In genomic region chr10:35459449-35459847, GRCh38 we compare ENCODE assay signal across 23 cellular contexts.
DNase-seq lines count a peak whose midpoint lies in the region; ATAC-seq and TF ChIP-seq lines count a peak whose summit lies in the region.
"Had no signal": no experiment of that assay in that cellular context is flagged by ENCODE, and none has a peak within 500 bp of the region (broad histone marks: within the 10 kb centered on the region; RNA-seq: fewer than 3 reads in every experiment).

No MANE protein-coding gene starts in this region.

- no peaks in the 10 kb centered on the region for H3K27me3 Mint-ChIP-seq in activated CD4-positive, alpha-beta T cell treated with anti-CD3 and anti-CD28 coated beads, Interleukin-2, amount 10 ng/mL, durations not matched to agents 24 days and 14 days
- no peaks in the 10 kb centered on the region for H3K27me3 Mint-ChIP-seq in activated naive CD8-positive, alpha-beta T cell treated with anti-CD3 and anti-CD28 coated beads, Interleukin-2, amount 50 U/mL, for 24 hours
- H3K27me3 Mint-ChIP-seq in naive thymus-derived CD8-positive, alpha-beta T cell: no peaks in the 10 kb centered on the region
- H3K27me3 Mint-ChIP-seq: stimulated activated naive CD8-positive, alpha-beta T cell treated with anti-CD3 and anti-CD28 coated beads, Interleukin-15, Interleukin-2, amounts not matched to agents 100 ng/mL and 50 ng/mL, for 24 hours had no signal

- H3K36me3 Mint-ChIP-seq in activated CD4-positive, alpha-beta T cell treated with anti-CD3 and anti-CD28 coated beads, Interleukin-2, amount 10 ng/mL, durations not matched to agents 24 days and 14 days (ENCODE audit: low read depth): peaks cover 4% of the 10 kb centered on the region
- no peaks in the 10 kb centered on the region for H3K36me3 Mint-ChIP-seq in activated naive CD8-positive, alpha-beta T cell treated with anti-CD3 and anti-CD28 coated beads, Interleukin-2, amount 50 U/mL, for 24 hours (ENCODE audit: low read depth)
- peaks cover 0 to 5% (median 2%) of the 10 kb centered on the region in 3 donors for H3K36me3 Mint-ChIP-seq in naive thymus-derived CD8-positive, alpha-beta T cell

- H3K9ac ChIP-seq in DND-41 (ENCODE audit: low read depth, low read length): no peak overlapping the region

- POLR2A ChIA-PET in naive thymus-derived CD8-positive, alpha-beta T cell (lab: Charles Lee): interaction anchor here (0.6 to 1.8 kb wide), 3 partner anchors 9 to 38 kb away, joined by 4 to 7 read pairs (median 4); no protein-coding TSS in a partner anchor

- H3K36me3 ChIP-seq in DND-41 (ENCODE audit: insufficient read depth, low read length) (no peaks in the 10 kb centered on the region), body of pancreas (replicated peaks in 1 of 2; ENCODE audit: insufficient read depth in 1 of 2, low read depth in 2 of 2) (no peaks in the 10 kb centered on the region)
- H3K36me3 ChIP-seq: esophagus squamous epithelium, gastrocnemius medialis, lower lobe of right lung, right atrium auricular region, spleen had no signal

- H3K27me3 ChIP-seq in DND-41 (ENCODE audit: insufficient read depth, low read length, poor library complexity) (no peaks in the 10 kb centered on the region), body of pancreas (no peaks in the 10 kb centered on the region)
- H3K27me3 ChIP-seq: esophagus squamous epithelium, gastrocnemius medialis, right atrium auricular region, spleen had no signal

- H3K4me1 ChIP-seq in DND-41 (ENCODE audit: insufficient read depth, low read length): peaks cover 5% of the 10 kb centered on the region; the same call in 1 of the 2 replicates
- H3K4me1 ChIP-seq in body of pancreas: peaks cover 40% of the 10 kb centered on the region

- H3K9me3 Mint-ChIP-seq in activated CD4-positive, alpha-beta T cell treated with anti-CD3 and anti-CD28 coated beads, Interleukin-2, amount 10 ng/mL, durations not matched to agents 24 days and 14 days: no peaks in the 10 kb centered on the region
- no peaks in the 10 kb centered on the region for H3K9me3 Mint-ChIP-seq in activated naive CD8-positive, alpha-beta T cell treated with anti-CD3 and anti-CD28 coated beads, Interleukin-2, amount 50 U/mL, for 24 hours
- H3K9me3 Mint-ChIP-seq in naive thymus-derived CD8-positive, alpha-beta T cell: no peaks in the 10 kb centered on the region
- H3K9me3 Mint-ChIP-seq: stimulated activated naive CD8-positive, alpha-beta T cell treated with anti-CD3 and anti-CD28 coated beads, Interleukin-15, Interleukin-2, amounts not matched to agents 100 ng/mL and 50 ng/mL, for 24 hours had no signal

- no peak overlapping the region for H3K4me2 ChIP-seq in DND-41 (ENCODE audit: insufficient read depth, low read length)

- DNase-seq in activated CD4-positive, alpha-beta T cell treated with anti-CD3 and anti-CD28 coated beads, Interleukin-2, amount 10 ng/mL, durations not matched to agents 24 days and 14 days: no peak
- DNase-seq in activated CD4-positive, alpha-beta T cell treated with anti-CD3 and anti-CD28 coated beads for 4 hours: no peak
- DNase-seq in DND-41: no peak
- DNase-seq in activated naive CD8-positive, alpha-beta T cell treated with anti-CD3 and anti-CD28 coated beads, Interleukin-2, amount 50 U/mL, for 24 hours: no peak
- peak in 2 of 10 donors; percentile 28 to 52 for DNase-seq in naive thymus-derived CD8-positive, alpha-beta T cell
- DNase-seq in cerebellum (ENCODE audit: low spot score): no peak
- no peak for DNase-seq in body of pancreas
- DNase-seq in cerebellar cortex (ENCODE audit: low spot score): no peak
- DNase-seq: aorta; Calu3; cerebellar nuclear complex; esophagus squamous epithelium; gastrocnemius medialis; islet precursor cell; lower lobe of right lung; NCI-H2081 treated with DMSO at 0.1 percent for 48 hours; NCI-H446; spleen; stimulated activated CD4-positive, alpha-beta T cell treated with anti-CD3 and anti-CD28 coated beads, Interleukin-4, amount 100 ng/mL, for 1 hour; trophoblast cell had no signal

- no peak for TF ChIP-seq POLR2A in body of pancreas (IDR thresholded peaks at IDR 0.05)

- peaks cover 62% of the 10 kb centered on the region for H3K4me1 Mint-ChIP-seq in activated CD4-positive, alpha-beta T cell treated with anti-CD3 and anti-CD28 coated beads, Interleukin-2, amount 10 ng/mL, durations not matched to agents 24 days and 14 days
- peaks cover 80% of the 10 kb centered on the region for H3K4me1 Mint-ChIP-seq in activated naive CD8-positive, alpha-beta T cell treated with anti-CD3 and anti-CD28 coated beads, Interleukin-2, amount 50 U/mL, for 24 hours
- H3K4me1 Mint-ChIP-seq in naive thymus-derived CD8-positive, alpha-beta T cell: peaks cover 20 to 64% (median 40%) of the 10 kb centered on the region in 4 donors

- peaks cover 96% of the 10 kb centered on the region for H3K79me2 ChIP-seq in DND-41 (ENCODE audit: insufficient read depth, low read length)

- ATAC-seq in DND-41 (ENCODE audit: insufficient read depth, low read depth): peak; percentile 81
- ATAC-seq in activated naive CD8-positive, alpha-beta T cell treated with anti-CD3 and anti-CD28 coated beads, Interleukin-2, amount 50 U/mL, for 24 hours: peak; percentile 33
- ATAC-seq in naive thymus-derived CD8-positive, alpha-beta T cell: peak; percentile 53 to 60
- ATAC-seq in body of pancreas: no peak
- ATAC-seq: gastrocnemius medialis, lower lobe of right lung, Panc1 had no signal

- H3K27ac Mint-ChIP-seq in activated CD4-positive, alpha-beta T cell treated with anti-CD3 and anti-CD28 coated beads, Interleukin-2, amount 10 ng/mL, durations not matched to agents 24 days and 14 days: peak overlapping the region; percentile 29
- H3K27ac Mint-ChIP-seq in activated naive CD8-positive, alpha-beta T cell treated with anti-CD3 and anti-CD28 coated beads, Interleukin-2, amount 50 U/mL, for 24 hours: peak overlapping the region; percentile 24
- peak overlapping the region in 7 of 10 donors; percentile 73 to 95 (median 93) for H3K27ac Mint-ChIP-seq in naive thymus-derived CD8-positive, alpha-beta T cell

- peak overlapping the region; percentile 53 for H3K4me3 Mint-ChIP-seq in activated CD4-positive, alpha-beta T cell treated with anti-CD3 and anti-CD28 coated beads, Interleukin-2, amount 10 ng/mL, durations not matched to agents 24 days and 14 days
- no peak overlapping the region for H3K4me3 Mint-ChIP-seq in activated naive CD8-positive, alpha-beta T cell treated with anti-CD3 and anti-CD28 coated beads, Interleukin-2, amount 50 U/mL, for 24 hours
- peak overlapping the region; percentile 51 to 83 (median 66) for H3K4me3 Mint-ChIP-seq in naive thymus-derived CD8-positive, alpha-beta T cell
- H3K4me3 Mint-ChIP-seq: stimulated activated naive CD8-positive, alpha-beta T cell treated with anti-CD3 and anti-CD28 coated beads, Interleukin-15, Interleukin-2, amounts not matched to agents 100 ng/mL and 50 ng/mL, for 24 hours had no signal

- no peak overlapping the region for H3K4me3 ChIP-seq in DND-41 (ENCODE audit: low read depth in 1 of 2, low read length in 2 of 2)
- H3K4me3 ChIP-seq in body of pancreas: no peak overlapping the region
- H3K4me3 ChIP-seq: esophagus squamous epithelium, gastrocnemius medialis, lower lobe of right lung, right atrium auricular region, spleen had no signal

- intact Hi-C loops in activated CD4-positive, alpha-beta T cell treated with anti-CD3 and anti-CD28 coated beads, Interleukin-2, amount 10 ng/mL, durations not matched to agents 24 days and 14 days (cut with micrococcal nuclease): no loop called here
- intact Hi-C loops in body of pancreas (cut with DNase I): no loop called here

- 93 to 100% methylated on average over 2 of the region's 2 CpGs for WGBS in body of pancreas, 2 donors

- H2AFZ ChIP-seq in DND-41 (ENCODE audit: low read depth, low read length): no peak overlapping the region

- peaks cover 73% of the 10 kb centered on the region for H4K20me1 ChIP-seq in DND-41 (ENCODE audit: insufficient read depth, low read length)

- H3K9me3 ChIP-seq in DND-41 (ENCODE audit: insufficient read depth, low read length, severe bottlenecking) (no peaks in the 10 kb centered on the region), body of pancreas (no peaks in the 10 kb centered on the region)
- H3K9me3 ChIP-seq: esophagus squamous epithelium, gastrocnemius medialis, lower lobe of right lung, right atrium auricular region, spleen had no signal

- H3K27ac ChIP-seq in DND-41 (ENCODE audit: low read length) (no peak overlapping the region), body of pancreas (no peak overlapping the region)
- H3K27ac ChIP-seq: esophagus squamous epithelium, lower lobe of right lung, right atrium auricular region, spleen had no signal

- no peak for TF ChIP-seq CTCF in DND-41 (IDR thresholded peaks at IDR 0.05; ENCODE audit: borderline replicate concordance, extremely low read depth, low read length, poor library complexity, severe bottlenecking)
- TF ChIP-seq CTCF in body of pancreas (IDR thresholded peaks at IDR 0.05): no peak

Comparison
In these comparisons a context has a peak if more than half of its experiments do, and no peak if none do; other contexts are left out.
1. H3K27ac Mint-ChIP-seq: peak in every context shown above with its lines; median percentile 93 in naive thymus-derived CD8-positive, alpha-beta T cell; 29 in activated CD4-positive, alpha-beta T cell treated with anti-CD3 and anti-CD28 coated beads, Interleukin-2, amount 10 ng/mL, durations not matched to agents 24 days and 14 days; 24 in activated naive CD8-positive, alpha-beta T cell treated with anti-CD3 and anti-CD28 coated beads, Interleukin-2, amount 50 U/mL, for 24 hours.